8 cellular contexts compared by ENCODE assay signal in genomic region chr19:18594096-18594823, GRCh38. TPM values are rescaled to one million over a fixed set of nuclear protein-coding genes. Genes with fewer than 3 reads are reported as not detected.
DNase-seq lines count a peak whose midpoint lies in the region; ATAC-seq and TF ChIP-seq lines count a peak whose summit lies in the region.

No MANE protein-coding gene starts in this region.

- peak overlapping the region; percentile 61 for H3K4me3 ChIP-seq in ACC112 (ENCODE audit: low read depth, low read length)
- H3K4me3 ChIP-seq in Loucy (ENCODE audit: low read length, poor library complexity, severe bottlenecking) = peak overlapping the region; percentile 67
- peak overlapping the region in 1 of 4 donors; percentile 41 for H3K4me3 ChIP-seq in adrenal gland
- H3K4me3 ChIP-seq in right atrium auricular region = peak overlapping the region; percentile 28 to 44

- no peaks in the 10 kb centered on the region for H3K4me1 ChIP-seq in ACC112 (ENCODE audit: control insufficient read depth, insufficient read depth, low read length, unreplicated experiment)
- peaks cover 10% of the 10 kb centered on the region for H3K4me1 ChIP-seq in Loucy (ENCODE audit: insufficient read depth, low read length, poor library complexity, severe bottlenecking)
- H3K4me1 ChIP-seq in adrenal gland (replicated peaks in 1 of 2) = peaks cover 6 to 30% of the 10 kb centered on the region in 2 donors
- H3K4me1 ChIP-seq in right atrium auricular region = peaks cover 0 to 35% of the 10 kb centered on the region in 2 donors

- H3F3A ChIP-seq in Loucy (ENCODE audit: low read depth) = no peaks in the 10 kb centered on the region

- H3K9ac ChIP-seq in Loucy (ENCODE audit: low read depth, low read length, poor library complexity, severe bottlenecking) = peak overlapping the region; percentile 62

- 1 to 6% (median 1%) methylated on average over 14 to 54 of the region's 54 CpGs for WGBS in adrenal gland, 4 donors

- H3K27ac ChIP-seq in ACC112 (ENCODE audit: low read depth, low read length) (no peak overlapping the region), adrenal gland (peak overlapping the region in 2 of 5 donors; percentile 3 to 38), right atrium auricular region (peak overlapping the region; percentile 2 to 63)

- peak overlapping the region; percentile 84 for H3K4me2 ChIP-seq in Loucy (ENCODE audit: low read depth, low read length, poor library complexity, severe bottlenecking)

- intact Hi-C loops in adrenal gland (cut with DNase I) = loop anchor here (5.0 to 10.0 kb wide), 3 partner anchors 139 to 253 kb away; no protein-coding TSS in a partner anchor

- TF ChIP-seq CTCF in Loucy (conservative IDR thresholded peaks at IDR 0.05; ENCODE audit: low read length) = peak; percentile 73
- peak; percentile 36 to 91 (median 74) for TF ChIP-seq CTCF in adrenal gland (IDR thresholded peaks at IDR 0.05)
- TF ChIP-seq CTCF in right atrium auricular region (IDR thresholded peaks at IDR 0.05) = peak; percentile 95 to 98

- TF ChIP-seq POLR2A in adrenal gland (IDR thresholded peaks at IDR 0.05) = no peak

- H3K4me3 Mint-ChIP-seq in T-helper 1 cell treated with Interleukin-12 subunit alpha and Interleukin-12 subunit beta and Interleukin-4 antibody, amounts not matched to agents 30 μg/mL and 1 μg/mL, for 36 hours = peak overlapping the region; percentile 72

- no peaks in the 10 kb centered on the region for H3K36me3 ChIP-seq in ACC112 (ENCODE audit: insufficient read depth, low read length)
- no peaks in the 10 kb centered on the region for H3K36me3 ChIP-seq in Loucy (ENCODE audit: insufficient read depth, low read length)
- peaks cover 0 to 4% of the 10 kb centered on the region in 2 donors for H3K36me3 ChIP-seq in adrenal gland (replicated peaks in 1 of 2)
- peaks cover 10% of the 10 kb centered on the region for H3K36me3 ChIP-seq in right atrium auricular region

- no peaks in the 10 kb centered on the region for H3K9me3 ChIP-seq in Loucy (ENCODE audit: insufficient read depth, low read depth, low read length)
- no peaks in the 10 kb centered on the region for H3K9me3 ChIP-seq in adrenal gland (replicated peaks in 1 of 3)
- no peaks in the 10 kb centered on the region for H3K9me3 ChIP-seq in right atrium auricular region

- DNase-seq in adrenal gland = peak; percentile 73 to 85 (median 76)
- peak; percentile 73 for DNase-seq in right atrium auricular region (ENCODE audit: low spot score)
- peak; percentile 86 for DNase-seq in retina
- no peak for DNase-seq in GOT3 (lab: John Stamatoyannopoulos, UW)

- H3K9me3 Mint-ChIP-seq in T-helper 1 cell treated with Interleukin-12 subunit alpha and Interleukin-12 subunit beta and Interleukin-4 antibody, amounts not matched to agents 30 μg/mL and 1 μg/mL, for 36 hours = no peaks in the 10 kb centered on the region

- peaks cover 4% of the 10 kb centered on the region for H4K20me1 ChIP-seq in Loucy (ENCODE audit: insufficient read depth, low read length, poor library complexity, severe bottlenecking)

- no peaks in the 10 kb centered on the region for H3K9me2 ChIP-seq in Loucy (replicated peaks; ENCODE audit: low read depth, low read length)

- peaks cover 12% of the 10 kb centered on the region for H3K36me3 Mint-ChIP-seq in T-helper 1 cell treated with Interleukin-12 subunit alpha and Interleukin-12 subunit beta and Interleukin-4 antibody, amounts not matched to agents 30 μg/mL and 1 μg/mL, for 36 hours (ENCODE audit: low read depth)

- H2AFZ ChIP-seq in ACC112 (ENCODE audit: low read length, unreplicated experiment) (no peak overlapping the region), Loucy (ENCODE audit: low read length) (peak overlapping the region; percentile 72)

- H3K79me2 ChIP-seq in ACC112 (ENCODE audit: control insufficient read depth, insufficient read depth, low read length, unreplicated experiment) = no peaks in the 10 kb centered on the region
- H3K79me2 ChIP-seq in Loucy (ENCODE audit: insufficient read depth, low read length) = peaks cover 7% of the 10 kb centered on the region

- ATAC-seq in GM18861 (IDR thresholded peaks at IDR 0.05; ENCODE audit: unreplicated experiment) = peak; percentile 52

- H3K27me3 Mint-ChIP-seq in T-helper 1 cell treated with Interleukin-12 subunit alpha and Interleukin-12 subunit beta and Interleukin-4 antibody, amounts not matched to agents 30 μg/mL and 1 μg/mL, for 36 hours (ENCODE audit: low read depth) = peaks cover 16% of the 10 kb centered on the region

- no peak overlapping the region for H3K27ac Mint-ChIP-seq in T-helper 1 cell treated with Interleukin-12 subunit alpha and Interleukin-12 subunit beta and Interleukin-4 antibody, amounts not matched to agents 30 μg/mL and 1 μg/mL, for 36 hours

- H3K27me3 ChIP-seq in ACC112 (ENCODE audit: insufficient read depth, low read length) (no peaks in the 10 kb centered on the region), Loucy (ENCODE audit: insufficient read depth, low read length, poor library complexity, severe bottlenecking) (no peaks in the 10 kb centered on the region), adrenal gland (no peaks in the 10 kb centered on the region), right atrium auricular region (no peaks in the 10 kb centered on the region)

- H3K4me1 Mint-ChIP-seq in T-helper 1 cell treated with Interleukin-12 subunit alpha and Interleukin-12 subunit beta and Interleukin-4 antibody, amounts not matched to agents 30 μg/mL and 1 μg/mL, for 36 hours (ENCODE audit: low read depth) = peaks cover 20% of the 10 kb centered on the region

RNA-seq across cellular contexts. Expression of gene REX1BD, which starts 5.7 kb away (rescaled TPM):
- total RNA-seq in adrenal gland (100 to 1,000 TPM in 3 of 8 donors, 10 to 100 TPM in 5; 56.1 to 268 (median 91.7) TPM), right atrium auricular region (100 to 1,000 TPM; 119 to 171 TPM)
- 100 to 1,000 TPM in 2 of 3 donors, 1 to 10 TPM in 1; 8.8 to 156 (median 148) TPM for polyA plus RNA-seq in adrenal gland

RNA-seq across cellular contexts. Expression of gene CRLF1, which starts 12.3 kb away (rescaled TPM):
- total RNA-seq in adrenal gland (100 to 1,000 TPM in 1 of 8 donors, 10 to 100 TPM in 5, 1 to 10 TPM in 2; 6.3 to 111 (median 21.3) TPM), right atrium auricular region (10 to 100 TPM; 71.8 to 73.9 TPM)
- polyA plus RNA-seq in adrenal gland = 10 to 100 TPM in 2 of 3 donors, 1 to 10 TPM in 1; 5.7 to 80.0 (median 51.2) TPM

RNA-seq across cellular contexts. Expression of gene TMEM59L, which starts 18.4 kb away (rescaled TPM):
- total RNA-seq in adrenal gland (10 to 100 TPM in 2 of 8 donors, 1 to 10 TPM in 6; 2.9 to 13.9 (median 5.9) TPM), right atrium auricular region (1 to 10 TPM; 2.2 to 3.0 TPM)
- 10 to 100 TPM in 1 of 3 donors, 1 to 10 TPM in 2; 1.9 to 14.5 (median 5.5) TPM for polyA plus RNA-seq in adrenal gland

RNA-seq across cellular contexts. Expression of gene UBA52, which starts 22.6 kb away (rescaled TPM):
- total RNA-seq in adrenal gland = 1,000 to 10,000 TPM in 6 of 8 donors, 100 to 1,000 TPM in 2; 781 to 1,331 (median 1,042) TPM
- polyA plus RNA-seq in adrenal gland = 1,000 to 10,000 TPM in 2 of 3 donors, 100 to 1,000 TPM in 1; 950 to 1,900 (median 1,669) TPM
- total RNA-seq in right atrium auricular region = 100 to 1,000 TPM; 272 to 543 TPM

RNA-seq across cellular contexts. Expression of gene KXD1, which starts 36.6 kb away (rescaled TPM):
- total RNA-seq in adrenal gland = 100 to 1,000 TPM in 3 of 8 donors, 10 to 100 TPM in 5; 72.4 to 165 (median 87.5) TPM
- 100 to 1,000 TPM in 1 of 3 donors, 10 to 100 TPM in 2; 74.2 to 120 (median 79.4) TPM for polyA plus RNA-seq in adrenal gland
- 100 to 1,000 TPM in 1 of 2 donors, 10 to 100 TPM in 1; 60.7 to 114 TPM for total RNA-seq in right atrium auricular region
